Comparison of ENCODE assay signal across 18 cellular contexts in the genomic region with DNA sequence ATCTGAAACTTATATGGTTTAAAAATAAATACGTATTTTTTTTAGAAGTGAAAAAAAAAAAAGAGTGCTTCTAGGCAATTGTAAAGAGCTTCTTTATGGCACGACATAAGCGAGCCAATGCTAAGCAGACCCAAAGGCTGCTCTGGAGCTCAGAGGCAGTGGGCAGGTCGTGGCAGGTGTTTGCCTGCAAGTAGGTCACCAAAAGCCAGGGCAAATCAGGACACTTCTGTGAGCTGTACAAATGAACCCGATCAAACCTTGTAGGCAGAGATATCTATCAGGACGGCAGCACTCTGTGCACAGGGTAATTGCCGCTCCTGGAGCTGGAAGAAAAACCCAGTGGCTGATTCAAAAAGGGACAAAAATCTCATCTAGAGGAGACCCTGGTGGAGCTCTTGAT.
"Had no signal": no experiment of that assay in that cellular context is flagged by ENCODE, and none has a peak within 500 bp of the region (broad histone marks: within the 10 kb centered on the region; RNA-seq: fewer than 3 reads in every experiment).

No MANE protein-coding gene starts in this region.

- H3K4me1 Mint-ChIP-seq: activated naive CD8-positive, alpha-beta T cell treated with anti-CD3 and anti-CD28 coated beads for 36 hours; naive B cell; stimulated activated memory B cell treated with anti-CD40 and anti-IgM and Interleukin-4, amounts not matched to agents 10 μg/mL and 1 μg/mL and 100 μg/mL, for 72 hours had no signal

- H3K9me3 ChIP-seq: esophagus muscularis mucosa, pancreas, right atrium auricular region, thyroid gland had no signal

- H3K27ac ChIP-seq: body of pancreas, coronary artery, esophagus muscularis mucosa, left ventricle myocardium inferior, pancreas, right atrium auricular region, thyroid gland had no signal

- H3K9me3 Mint-ChIP-seq: activated naive CD8-positive, alpha-beta T cell treated with anti-CD3 and anti-CD28 coated beads for 36 hours had no signal

- H3K4me3 Mint-ChIP-seq: activated naive CD8-positive, alpha-beta T cell treated with anti-CD3 and anti-CD28 coated beads for 36 hours; activated T-helper 1 cell treated with anti-CD3 and anti-CD28 coated beads, Interleukin-12 subunit alpha, Interleukin-12 subunit beta, Interleukin-2, Interleukin-4 antibody, amounts not matched to agents 30 ng/mL and 10 ng/mL and 1 ng/mL, durations not matched to agents 14 hours and 24 hours and 36 hours; naive B cell; stimulated activated memory B cell treated with anti-CD40 and anti-IgM and Interleukin-4, amounts not matched to agents 10 μg/mL and 1 μg/mL and 100 μg/mL, for 72 hours had no signal

- H3K27me3 Mint-ChIP-seq: activated naive CD8-positive, alpha-beta T cell treated with anti-CD3 and anti-CD28 coated beads for 36 hours; naive B cell; stimulated activated memory B cell treated with anti-CD40 and anti-IgM and Interleukin-4, amounts not matched to agents 10 μg/mL and 1 μg/mL and 100 μg/mL, for 72 hours had no signal

- ATAC-seq: activated CD4-positive, CD25-positive, alpha-beta regulatory T cell treated with anti-CD3 and anti-CD28 coated beads, Interleukin-2, amount 50 U/mL, for 24 hours; body of pancreas; stimulated activated memory B cell treated with anti-CD40 and anti-IgM and Interleukin-4, amounts not matched to agents 10 μg/mL and 1 μg/mL and 100 μg/mL, for 72 hours had no signal

- H3K4me3 ChIP-seq: body of pancreas, coronary artery, esophagus muscularis mucosa, left ventricle myocardium inferior, pancreas, right atrium auricular region, thyroid gland had no signal

- FAIRE-seq: kidney, pancreas, urothelium cell line had no signal

- H3K27ac Mint-ChIP-seq: activated naive CD8-positive, alpha-beta T cell treated with anti-CD3 and anti-CD28 coated beads for 36 hours; activated T-helper 1 cell treated with anti-CD3 and anti-CD28 coated beads, Interleukin-12 subunit alpha, Interleukin-12 subunit beta, Interleukin-2, Interleukin-4 antibody, amounts not matched to agents 30 ng/mL and 10 ng/mL and 1 ng/mL, durations not matched to agents 14 hours and 24 hours and 36 hours; naive B cell; stimulated activated memory B cell treated with anti-CD40 and anti-IgM and Interleukin-4, amounts not matched to agents 10 μg/mL and 1 μg/mL and 100 μg/mL, for 72 hours had no signal

- H3K36me3 ChIP-seq: esophagus muscularis mucosa, left ventricle myocardium inferior, pancreas, right atrium auricular region, thyroid gland had no signal

- H3K27me3 ChIP-seq: body of pancreas, pancreas, right atrium auricular region, thyroid gland had no signal

- H3K36me3 Mint-ChIP-seq: activated naive CD8-positive, alpha-beta T cell treated with anti-CD3 and anti-CD28 coated beads for 36 hours; naive B cell; stimulated activated memory B cell treated with anti-CD40 and anti-IgM and Interleukin-4, amounts not matched to agents 10 μg/mL and 1 μg/mL and 100 μg/mL, for 72 hours had no signal

- DNase-seq: activated naive CD8-positive, alpha-beta T cell treated with anti-CD3 and anti-CD28 coated beads for 36 hours; amygdala; caudate nucleus; hippocampal formation; kidney; left ventricle myocardium inferior; naive B cell; pancreas; stimulated activated CD4-positive, alpha-beta T cell treated with anti-CD3 and anti-CD28 coated beads, Interleukin-2, amount 100 ng/mL, for 48 hours; thyroid gland had no signal

- H3K4me1 ChIP-seq: body of pancreas, esophagus muscularis mucosa, left ventricle myocardium inferior, pancreas, right atrium auricular region, thyroid gland had no signal
